Comparison of ENCODE assay signal across 8 cellular contexts in the genomic region with DNA sequence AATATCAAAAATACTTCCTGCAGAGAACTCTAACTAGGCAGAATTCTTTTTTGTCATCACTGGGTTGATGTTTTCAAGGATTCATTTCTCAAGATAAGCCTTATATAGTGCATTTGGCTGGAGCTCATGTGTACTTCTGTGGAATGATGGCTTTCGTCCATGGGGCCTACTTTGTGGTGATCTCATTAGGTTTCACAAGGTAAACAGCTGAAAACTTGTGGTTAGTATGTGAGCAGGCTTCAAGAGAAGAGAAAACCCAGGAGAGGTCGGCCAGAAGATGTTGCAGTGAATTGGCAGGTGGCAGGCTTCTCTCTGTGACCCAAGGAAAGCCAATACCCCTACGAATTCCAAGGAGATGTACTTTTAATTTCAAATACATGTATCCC.
DNase-seq lines count a peak whose midpoint lies in the region; ATAC-seq lines count a peak whose summit lies in the region.

No MANE protein-coding gene starts in this region.

- H3K9me3 Mint-ChIP-seq in stimulated activated naive CD8-positive, alpha-beta T cell treated with anti-CD3 and anti-CD28 coated beads, Interleukin-15, amount 100 ng/mL, for 72 hours = no peaks in the 10 kb centered on the region

- H3K27me3 Mint-ChIP-seq in stimulated activated naive CD8-positive, alpha-beta T cell treated with anti-CD3 and anti-CD28 coated beads, Interleukin-15, amount 100 ng/mL, for 72 hours = no peaks in the 10 kb centered on the region

- DNase-seq in fibroblast of peridontal ligament (ENCODE audit: extremely low read depth) (peak; percentile 98), 8988T (no peak), HPDE6-E6E7 (ENCODE audit: extremely low spot score) (no peak), cerebellar cortex (ENCODE audit: low spot score) (no peak)
- DNase-seq in stimulated activated naive CD8-positive, alpha-beta T cell treated with anti-CD3 and anti-CD28 coated beads, Interleukin-15, amount 100 ng/mL, for 72 hours = no peak

- peaks cover 29% of the 10 kb centered on the region for H3K4me1 Mint-ChIP-seq in stimulated activated naive CD8-positive, alpha-beta T cell treated with anti-CD3 and anti-CD28 coated beads, Interleukin-15, amount 100 ng/mL, for 72 hours

- ATAC-seq in GM19438 (IDR thresholded peaks at IDR 0.05; ENCODE audit: low read depth, unreplicated experiment) (peak; percentile 74), HG03571 (IDR thresholded peaks at IDR 0.05; ENCODE audit: unreplicated experiment) (peak; percentile 86), HG03521 (IDR thresholded peaks at IDR 0.05; ENCODE audit: unreplicated experiment) (no peak)
- ATAC-seq in stimulated activated naive CD8-positive, alpha-beta T cell treated with anti-CD3 and anti-CD28 coated beads, Interleukin-15, amount 100 ng/mL, for 72 hours = peak; percentile 68

- H3K27ac Mint-ChIP-seq in stimulated activated naive CD8-positive, alpha-beta T cell treated with anti-CD3 and anti-CD28 coated beads, Interleukin-15, amount 100 ng/mL, for 72 hours = no peak overlapping the region

- H3K4me3 Mint-ChIP-seq in stimulated activated naive CD8-positive, alpha-beta T cell treated with anti-CD3 and anti-CD28 coated beads, Interleukin-15, amount 100 ng/mL, for 72 hours = no peak overlapping the region
